ENCODE assay signal across 1 cellular context in the genomic region with DNA sequence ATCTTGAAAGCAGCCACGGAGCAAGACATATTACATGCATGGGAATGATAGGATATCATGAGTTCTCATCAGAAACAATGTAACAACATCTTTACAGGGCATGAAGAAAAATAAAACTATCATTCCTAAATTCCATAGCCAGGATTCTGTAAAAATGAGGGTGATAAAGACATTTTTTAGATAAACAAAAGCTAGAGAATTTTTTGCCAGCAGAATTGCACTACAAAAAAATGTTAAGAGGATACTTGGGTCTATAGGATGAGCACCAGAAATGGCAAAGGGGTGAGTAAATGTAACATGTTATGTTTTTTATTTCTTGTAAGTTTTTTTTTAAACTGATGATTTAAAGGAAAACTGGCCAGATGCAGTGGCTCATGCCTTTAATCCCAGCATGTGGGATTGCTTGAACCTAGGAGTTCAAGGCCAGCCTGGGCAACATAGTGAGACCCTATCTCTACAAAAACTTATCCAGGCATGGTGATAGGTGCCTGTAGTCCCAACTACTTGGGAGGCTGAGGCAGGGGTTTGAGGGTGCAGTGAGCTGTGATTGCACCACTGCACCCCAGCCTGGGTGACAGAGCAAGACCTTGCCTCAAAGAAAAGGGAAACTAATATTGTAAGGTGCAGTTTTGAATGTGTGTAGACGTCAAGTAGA.
TF ChIP-seq lines count a peak whose summit lies in the region.

No MANE protein-coding gene starts in this region.

TF ChIP-seq in endothelial cell of umbilical vein, 7 proteins besides CTCF, POLR2A, EP300 and RAD21 (continued from another document):
- TF ChIP-seq POLR2AphosphoS5 (IDR thresholded peaks at IDR 0.05; ENCODE audit: insufficient read depth, low read depth, low read length) (no peak), FOS (IDR thresholded peaks at IDR 0.05; ENCODE audit: borderline replicate concordance, insufficient read depth, low read length) (no peak)
